In genomic region chr20:34706912-34707784, GRCh38 we compare ENCODE assay signal across 1 cellular context.
A peak's percentile ranks its signal among the peaks of the same experiment; 100 is the strongest.
TF ChIP-seq lines count a peak whose summit lies in the region.

No MANE protein-coding gene starts in this region.

TF ChIP-seq in HepG2, 621 proteins besides CTCF, POLR2A, EP300 and RAD21 (continued from another document and continues in another):
- TF ChIP-seq, protein P1, sequence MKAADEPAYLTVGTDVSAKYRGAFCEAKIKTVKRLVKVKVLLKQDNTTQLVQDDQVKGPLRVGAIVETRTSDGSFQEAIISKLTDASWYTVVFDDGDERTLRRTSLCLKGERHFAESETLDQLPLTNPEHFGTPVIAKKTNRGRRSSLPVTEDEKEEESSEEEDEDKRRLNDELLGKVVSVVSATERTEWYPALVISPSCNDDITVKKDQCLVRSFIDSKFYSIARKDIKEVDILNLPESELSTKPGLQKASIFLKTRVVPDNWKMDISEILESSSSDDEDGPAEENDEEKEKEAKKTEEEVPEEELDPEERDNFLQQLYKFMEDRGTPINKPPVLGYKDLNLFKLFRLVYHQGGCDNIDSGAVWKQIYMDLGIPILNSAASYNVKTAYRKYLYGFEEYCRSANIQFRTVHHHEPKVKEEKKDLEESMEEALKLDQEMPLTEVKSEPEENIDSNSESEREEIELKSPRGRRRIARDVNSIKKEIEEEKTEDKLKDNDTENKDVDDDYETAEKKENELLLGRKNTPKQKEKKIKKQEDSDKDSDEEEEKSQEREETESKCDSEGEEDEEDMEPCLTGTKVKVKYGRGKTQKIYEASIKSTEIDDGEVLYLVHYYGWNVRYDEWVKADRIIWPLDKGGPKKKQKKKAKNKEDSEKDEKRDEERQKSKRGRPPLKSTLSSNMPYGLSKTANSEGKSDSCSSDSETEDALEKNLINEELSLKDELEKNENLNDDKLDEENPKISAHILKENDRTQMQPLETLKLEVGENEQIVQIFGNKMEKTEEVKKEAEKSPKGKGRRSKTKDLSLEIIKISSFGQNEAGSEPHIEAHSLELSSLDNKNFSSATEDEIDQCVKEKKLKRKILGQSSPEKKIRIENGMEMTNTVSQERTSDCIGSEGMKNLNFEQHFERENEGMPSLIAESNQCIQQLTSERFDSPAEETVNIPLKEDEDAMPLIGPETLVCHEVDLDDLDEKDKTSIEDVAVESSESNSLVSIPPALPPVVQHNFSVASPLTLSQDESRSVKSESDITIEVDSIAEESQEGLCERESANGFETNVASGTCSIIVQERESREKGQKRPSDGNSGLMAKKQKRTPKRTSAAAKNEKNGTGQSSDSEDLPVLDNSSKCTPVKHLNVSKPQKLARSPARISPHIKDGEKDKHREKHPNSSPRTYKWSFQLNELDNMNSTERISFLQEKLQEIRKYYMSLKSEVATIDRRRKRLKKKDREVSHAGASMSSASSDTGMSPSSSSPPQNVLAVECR (CRISPR knock-in tag; IDR thresholded peaks at IDR 0.05; ENCODE audit: borderline replicate concordance): peak; percentile 49; the same call in 1 of the 2 replicates
- TF ChIP-seq SETDB1 (CRISPR knock-in tag; IDR thresholded peaks at IDR 0.05; ENCODE audit: borderline replicate concordance): no peak
- TF ChIP-seq, protein P2, sequence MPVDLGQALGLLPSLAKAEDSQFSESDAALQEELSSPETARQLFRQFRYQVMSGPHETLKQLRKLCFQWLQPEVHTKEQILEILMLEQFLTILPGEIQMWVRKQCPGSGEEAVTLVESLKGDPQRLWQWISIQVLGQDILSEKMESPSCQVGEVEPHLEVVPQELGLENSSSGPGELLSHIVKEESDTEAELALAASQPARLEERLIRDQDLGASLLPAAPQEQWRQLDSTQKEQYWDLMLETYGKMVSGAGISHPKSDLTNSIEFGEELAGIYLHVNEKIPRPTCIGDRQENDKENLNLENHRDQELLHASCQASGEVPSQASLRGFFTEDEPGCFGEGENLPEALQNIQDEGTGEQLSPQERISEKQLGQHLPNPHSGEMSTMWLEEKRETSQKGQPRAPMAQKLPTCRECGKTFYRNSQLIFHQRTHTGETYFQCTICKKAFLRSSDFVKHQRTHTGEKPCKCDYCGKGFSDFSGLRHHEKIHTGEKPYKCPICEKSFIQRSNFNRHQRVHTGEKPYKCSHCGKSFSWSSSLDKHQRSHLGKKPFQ (CRISPR knock-in tag; IDR thresholded peaks at IDR 0.05; ENCODE audit: insufficient replicate concordance): peak; percentile 84
- peak; percentile 79 for TF ChIP-seq ZNF781 (CRISPR knock-in tag; IDR thresholded peaks at IDR 0.05; ENCODE audit: borderline replicate concordance, not compliant biosample characterization)
- TF ChIP-seq FOXP1 (IDR thresholded peaks at IDR 0.05): no peak
- peak; percentile 57 for TF ChIP-seq FOXP1 (CRISPR knock-in tag; IDR thresholded peaks at IDR 0.05)
- TF ChIP-seq, protein P3, sequence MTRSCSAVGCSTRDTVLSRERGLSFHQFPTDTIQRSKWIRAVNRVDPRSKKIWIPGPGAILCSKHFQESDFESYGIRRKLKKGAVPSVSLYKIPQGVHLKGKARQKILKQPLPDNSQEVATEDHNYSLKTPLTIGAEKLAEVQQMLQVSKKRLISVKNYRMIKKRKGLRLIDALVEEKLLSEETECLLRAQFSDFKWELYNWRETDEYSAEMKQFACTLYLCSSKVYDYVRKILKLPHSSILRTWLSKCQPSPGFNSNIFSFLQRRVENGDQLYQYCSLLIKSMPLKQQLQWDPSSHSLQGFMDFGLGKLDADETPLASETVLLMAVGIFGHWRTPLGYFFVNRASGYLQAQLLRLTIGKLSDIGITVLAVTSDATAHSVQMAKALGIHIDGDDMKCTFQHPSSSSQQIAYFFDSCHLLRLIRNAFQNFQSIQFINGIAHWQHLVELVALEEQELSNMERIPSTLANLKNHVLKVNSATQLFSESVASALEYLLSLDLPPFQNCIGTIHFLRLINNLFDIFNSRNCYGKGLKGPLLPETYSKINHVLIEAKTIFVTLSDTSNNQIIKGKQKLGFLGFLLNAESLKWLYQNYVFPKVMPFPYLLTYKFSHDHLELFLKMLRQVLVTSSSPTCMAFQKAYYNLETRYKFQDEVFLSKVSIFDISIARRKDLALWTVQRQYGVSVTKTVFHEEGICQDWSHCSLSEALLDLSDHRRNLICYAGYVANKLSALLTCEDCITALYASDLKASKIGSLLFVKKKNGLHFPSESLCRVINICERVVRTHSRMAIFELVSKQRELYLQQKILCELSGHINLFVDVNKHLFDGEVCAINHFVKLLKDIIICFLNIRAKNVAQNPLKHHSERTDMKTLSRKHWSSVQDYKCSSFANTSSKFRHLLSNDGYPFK (CRISPR knock-in tag; IDR thresholded peaks at IDR 0.05; ENCODE audit: borderline replicate concordance): 0 out of 2 replicates have a peak, but pooled peaks have one; percentile 13
- TF ChIP-seq SP4 (CRISPR knock-in tag; IDR thresholded peaks at IDR 0.05): peak; percentile 51; the same call in 1 of the 2 replicates
- peak; percentile 60 for TF ChIP-seq ZNF292 (CRISPR knock-in tag; IDR thresholded peaks at IDR 0.05; ENCODE audit: borderline replicate concordance, low read depth)
- TF ChIP-seq ZMYM2 (CRISPR knock-in tag; IDR thresholded peaks at IDR 0.05): peak; percentile 81
- 0 out of 2 replicates have a peak, but pooled peaks have one; percentile 24 for TF ChIP-seq SOX13 (IDR thresholded peaks at IDR 0.05)
- peak in 1 of 2 experiments; percentile 67; a peak in 2 of 4 replicates for TF ChIP-seq SOX13 (CRISPR knock-in tag; conservative IDR thresholded peaks at IDR 0.05 in 1 of 2, IDR thresholded peaks at IDR 0.05 in 1 of 2)
- TF ChIP-seq ZNF10 (CRISPR knock-in tag; IDR thresholded peaks at IDR 0.05; ENCODE audit: borderline replicate concordance, low read depth): no peak
- TF ChIP-seq ZNF484 (CRISPR knock-in tag; IDR thresholded peaks at IDR 0.05; ENCODE audit: borderline replicate concordance, low read depth): no peak
- no peak for TF ChIP-seq ZNF576 (CRISPR knock-in tag; IDR thresholded peaks at IDR 0.05)
- TF ChIP-seq HOXA5 (CRISPR knock-in tag; IDR thresholded peaks at IDR 0.05): 0 out of 2 replicates have a peak, but pooled peaks have one; percentile 28
- TF ChIP-seq TFE3 (CRISPR knock-in tag; IDR thresholded peaks at IDR 0.05): 0 out of 2 replicates have a peak, but pooled peaks have one; percentile 28
- TF ChIP-seq ZNF160 (CRISPR knock-in tag; IDR thresholded peaks at IDR 0.05): peak; percentile 65; the same call in 1 of the 2 replicates
- TF ChIP-seq HOXD1 (CRISPR knock-in tag; IDR thresholded peaks at IDR 0.05): peak; percentile 68; the same call in 1 of the 2 replicates
- TF ChIP-seq ZBTB26 (CRISPR knock-in tag; IDR thresholded peaks at IDR 0.05; ENCODE audit: borderline replicate concordance): 0 out of 2 replicates have a peak, but pooled peaks have one; percentile 36
- no peak for TF ChIP-seq NCOA1 (CRISPR knock-in tag; IDR thresholded peaks at IDR 0.05)
- peak; percentile 51 for TF ChIP-seq MTA1 (CRISPR knock-in tag; IDR thresholded peaks at IDR 0.05; ENCODE audit: borderline replicate concordance)
- TF ChIP-seq ZFP91 (CRISPR knock-in tag; IDR thresholded peaks at IDR 0.05; ENCODE audit: borderline replicate concordance): peak; percentile 59; the same call in 1 of the 2 replicates
- peak; percentile 85; the same call in 1 of the 2 replicates for TF ChIP-seq IRF2 (CRISPR knock-in tag; IDR thresholded peaks at IDR 0.05)
- peak; percentile 78 for TF ChIP-seq PHF21A (CRISPR knock-in tag; IDR thresholded peaks at IDR 0.05)
- TF ChIP-seq, protein P4, sequence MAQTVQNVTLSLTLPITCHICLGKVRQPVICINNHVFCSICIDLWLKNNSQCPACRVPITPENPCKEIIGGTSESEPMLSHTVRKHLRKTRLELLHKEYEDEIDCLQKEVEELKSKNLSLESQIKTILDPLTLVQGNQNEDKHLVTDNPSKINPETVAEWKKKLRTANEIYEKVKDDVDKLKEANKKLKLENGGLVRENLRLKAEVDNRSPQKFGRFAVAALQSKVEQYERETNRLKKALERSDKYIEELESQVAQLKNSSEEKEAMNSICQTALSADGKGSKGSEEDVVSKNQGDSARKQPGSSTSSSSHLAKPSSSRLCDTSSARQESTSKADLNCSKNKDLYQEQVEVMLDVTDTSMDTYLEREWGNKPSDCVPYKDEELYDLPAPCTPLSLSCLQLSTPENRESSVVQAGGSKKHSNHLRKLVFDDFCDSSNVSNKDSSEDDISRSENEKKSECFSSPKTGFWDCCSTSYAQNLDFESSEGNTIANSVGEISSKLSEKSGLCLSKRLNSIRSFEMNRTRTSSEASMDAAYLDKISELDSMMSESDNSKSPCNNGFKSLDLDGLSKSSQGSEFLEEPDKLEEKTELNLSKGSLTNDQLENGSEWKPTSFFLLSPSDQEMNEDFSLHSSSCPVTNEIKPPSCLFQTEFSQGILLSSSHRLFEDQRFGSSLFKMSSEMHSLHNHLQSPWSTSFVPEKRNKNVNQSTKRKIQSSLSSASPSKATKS (CRISPR knock-in tag; IDR thresholded peaks at IDR 0.05): no peak; the same call in 1 of the 2 replicates
- no peak for TF ChIP-seq ZNF225 (CRISPR knock-in tag; IDR thresholded peaks at IDR 0.05)
- no peak for TF ChIP-seq ZNF7 (CRISPR knock-in tag; IDR thresholded peaks at IDR 0.05)
- peak; percentile 80 for TF ChIP-seq ZNF264 (CRISPR knock-in tag; IDR thresholded peaks at IDR 0.05)
- TF ChIP-seq ZNF713 (CRISPR knock-in tag; IDR thresholded peaks at IDR 0.05): no peak
- no peak for TF ChIP-seq ZFYVE20 (CRISPR knock-in tag; IDR thresholded peaks at IDR 0.05; ENCODE audit: borderline replicate concordance, low read depth)
- TF ChIP-seq, protein P5, sequence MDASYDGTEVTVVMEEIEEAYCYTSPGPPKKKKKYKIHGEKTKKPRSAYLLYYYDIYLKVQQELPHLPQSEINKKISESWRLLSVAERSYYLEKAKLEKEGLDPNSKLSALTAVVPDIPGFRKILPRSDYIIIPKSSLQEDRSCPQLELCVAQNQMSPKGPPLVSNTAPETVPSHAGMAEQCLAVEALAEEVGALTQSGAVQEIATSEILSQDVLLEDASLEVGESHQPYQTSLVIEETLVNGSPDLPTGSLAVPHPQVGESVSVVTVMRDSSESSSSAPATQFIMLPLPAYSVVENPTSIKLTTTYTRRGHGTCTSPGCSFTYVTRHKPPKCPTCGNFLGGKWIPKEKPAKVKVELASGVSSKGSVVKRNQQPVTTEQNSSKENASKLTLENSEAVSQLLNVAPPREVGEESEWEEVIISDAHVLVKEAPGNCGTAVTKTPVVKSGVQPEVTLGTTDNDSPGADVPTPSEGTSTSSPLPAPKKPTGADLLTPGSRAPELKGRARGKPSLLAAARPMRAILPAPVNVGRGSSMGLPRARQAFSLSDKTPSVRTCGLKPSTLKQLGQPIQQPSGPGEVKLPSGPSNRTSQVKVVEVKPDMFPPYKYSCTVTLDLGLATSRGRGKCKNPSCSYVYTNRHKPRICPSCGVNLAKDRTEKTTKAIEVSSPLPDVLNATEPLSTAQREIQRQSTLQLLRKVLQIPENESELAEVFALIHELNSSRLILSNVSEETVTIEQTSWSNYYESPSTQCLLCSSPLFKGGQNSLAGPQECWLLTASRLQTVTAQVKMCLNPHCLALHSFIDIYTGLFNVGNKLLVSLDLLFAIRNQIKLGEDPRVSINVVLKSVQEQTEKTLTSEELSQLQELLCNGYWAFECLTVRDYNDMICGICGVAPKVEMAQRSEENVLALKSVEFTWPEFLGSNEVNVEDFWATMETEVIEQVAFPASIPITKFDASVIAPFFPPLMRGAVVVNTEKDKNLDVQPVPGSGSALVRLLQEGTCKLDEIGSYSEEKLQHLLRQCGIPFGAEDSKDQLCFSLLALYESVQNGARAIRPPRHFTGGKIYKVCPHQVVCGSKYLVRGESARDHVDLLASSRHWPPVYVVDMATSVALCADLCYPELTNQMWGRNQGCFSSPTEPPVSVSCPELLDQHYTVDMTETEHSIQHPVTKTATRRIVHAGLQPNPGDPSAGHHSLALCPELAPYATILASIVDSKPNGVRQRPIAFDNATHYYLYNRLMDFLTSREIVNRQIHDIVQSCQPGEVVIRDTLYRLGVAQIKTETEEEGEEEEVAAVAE (CRISPR knock-in tag; IDR thresholded peaks at IDR 0.05; ENCODE audit: borderline replicate concordance): peak; percentile 43; the same call in 1 of the 2 replicates
- TF ChIP-seq U2AF2 (IDR thresholded peaks at IDR 0.05; ENCODE audit: low read depth, low read length): no peak
- TF ChIP-seq ZNF232 (CRISPR knock-in tag; IDR thresholded peaks at IDR 0.05; ENCODE audit: borderline replicate concordance): peak; percentile 84; the same call in 1 of the 2 replicates
- 0 out of 2 replicates have a peak, but pooled peaks have one; percentile 38 for TF ChIP-seq MED13 (CRISPR knock-in tag; IDR thresholded peaks at IDR 0.05)
